ENCODE assay signal across 8 cellular contexts in the genomic region with DNA sequence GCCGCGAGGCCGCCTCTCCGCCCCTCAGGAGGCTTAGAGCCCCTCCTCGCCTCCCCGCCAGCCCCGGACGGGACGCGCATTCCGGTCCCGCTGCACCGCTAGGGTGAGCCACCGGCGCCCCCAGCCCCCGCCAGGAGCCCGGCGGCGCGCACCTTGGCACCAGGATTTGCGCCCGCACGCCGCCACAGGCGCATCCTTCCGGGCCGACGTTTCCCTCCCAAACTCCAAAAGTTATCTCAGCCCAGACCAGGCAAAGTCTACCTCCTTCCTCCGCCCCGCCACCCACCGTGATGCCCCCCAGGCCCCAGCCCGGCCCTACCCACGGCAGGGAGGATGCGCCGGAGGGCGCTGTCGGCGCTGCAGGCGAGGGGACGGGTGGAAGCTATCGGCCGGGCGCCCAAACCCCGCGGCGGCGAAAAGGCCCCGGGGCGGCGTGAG. TPM values are rescaled to one million over a fixed set of nuclear protein-coding genes. Genes with fewer than 3 reads are reported as not detected.
DNase-seq lines count a peak whose midpoint lies in the region; ATAC-seq and TF ChIP-seq lines count a peak whose summit lies in the region.

No MANE protein-coding gene starts in this region.

- no peaks in the 10 kb centered on the region for H3K27me3 ChIP-seq in Peyer's patch

- peak overlapping the region in 1 of 4 donors; percentile 25 for H3K27ac ChIP-seq in Peyer's patch

- H3K9me3 Mint-ChIP-seq in stimulated activated effector memory CD8-positive, alpha-beta T cell treated with anti-CD3 and anti-CD28 coated beads, Interleukin-12 subunit alpha, Interleukin-12 subunit beta, amount 100 ng/mL, for 72 hours: no peaks in the 10 kb centered on the region

- H3K4me1 ChIP-seq in Peyer's patch: no peaks in the 10 kb centered on the region

- in situ Hi-C loops in T47D (cut with HindIII; ENCODE audit: low pct_unique_long_range_greater_than_20kb, low sequenced_read_pairs): no loop called here

- no peaks in the 10 kb centered on the region for H3K4me1 Mint-ChIP-seq in stimulated activated effector memory CD8-positive, alpha-beta T cell treated with anti-CD3 and anti-CD28 coated beads, Interleukin-12 subunit alpha, Interleukin-12 subunit beta, amount 100 ng/mL, for 72 hours

- no peak for TF ChIP-seq CTCF in Peyer's patch (IDR thresholded peaks at IDR 0.05)

- no peaks in the 10 kb centered on the region for H3K9me3 ChIP-seq in Peyer's patch

- H3K27ac Mint-ChIP-seq in stimulated activated effector memory CD8-positive, alpha-beta T cell treated with anti-CD3 and anti-CD28 coated beads, Interleukin-12 subunit alpha, Interleukin-12 subunit beta, amount 100 ng/mL, for 72 hours: no peak overlapping the region

- H3K36me3 ChIP-seq in Peyer's patch: no peaks in the 10 kb centered on the region

- peak overlapping the region; percentile 41 to 63 (median 54) for H3K4me3 ChIP-seq in Peyer's patch

- DNase-seq in Peyer's patch: no peak
- peak; percentile 13 to 16 for DNase-seq in T47D (ENCODE audit: low read depth in 1 of 2, low spot score in 1 of 2)
- DNase-seq in left lobe of liver (ENCODE audit: low spot score): peak; percentile 43
- DNase-seq in stimulated activated effector memory CD8-positive, alpha-beta T cell treated with anti-CD3 and anti-CD28 coated beads, Interleukin-12 subunit alpha, Interleukin-12 subunit beta, amount 100 ng/mL, for 72 hours (ENCODE audit: low spot score in 2 of 2): peak in 1 of 2 donors; percentile 46
- no peak for DNase-seq in effector CD8-positive, alpha-beta T cell (lab: John Stamatoyannopoulos, UW)
- no peak for DNase-seq in DMS153 treated with DMSO at 0.1 percent for 48 hours (lab: John Stamatoyannopoulos, UW; ENCODE audit: unreplicated experiment)
- no peak for DNase-seq in SIG-M5 treated with dmso at 0.1 percent for 504 hours (lab: John Stamatoyannopoulos, UW; ENCODE audit: unreplicated experiment)

- peak; percentile 30 for ATAC-seq in GM18511 (IDR thresholded peaks at IDR 0.05; ENCODE audit: unreplicated experiment)
- ATAC-seq in left lobe of liver: peak; percentile 70
- peak; percentile 57 for ATAC-seq in stimulated activated effector memory CD8-positive, alpha-beta T cell treated with anti-CD3 and anti-CD28 coated beads, Interleukin-12 subunit alpha, Interleukin-12 subunit beta, amount 100 ng/mL, for 72 hours

- H3K36me3 Mint-ChIP-seq in stimulated activated effector memory CD8-positive, alpha-beta T cell treated with anti-CD3 and anti-CD28 coated beads, Interleukin-12 subunit alpha, Interleukin-12 subunit beta, amount 100 ng/mL, for 72 hours: no peaks in the 10 kb centered on the region

- no peak for TF ChIP-seq POLR2A in Peyer's patch (IDR thresholded peaks at IDR 0.05)

- H3K4me3 Mint-ChIP-seq in stimulated activated effector memory CD8-positive, alpha-beta T cell treated with anti-CD3 and anti-CD28 coated beads, Interleukin-12 subunit alpha, Interleukin-12 subunit beta, amount 100 ng/mL, for 72 hours: peak overlapping the region; percentile 59

RNA-seq across cellular contexts. Expression of a gene that starts 0.5 kb away (rescaled TPM):
- total RNA-seq in Peyer's patch (under 1 TPM in 3 of 4 donors, not detected in 1; 0.35 to 0.47 (median 0.40) TPM), left lobe of liver (0.60 TPM)

Comparison
In these comparisons a context has a peak if more than half of its experiments do, and no peak if none do; other contexts are left out.
1. DNase-seq: peak in T47D (2 of 2) and left lobe of liver (single experiment); none in Peyer's patch (0 of 3), effector CD8-positive, alpha-beta T cell (single experiment), DMS153 treated with DMSO at 0.1 percent for 48 hours (single experiment) and SIG-M5 treated with dmso at 0.1 percent for 504 hours (single experiment).
2. Peak in every context shown above with its lines, with median percentiles within 50 percentile points of each other: ATAC-seq.